ENCODE assay signal across 1 cellular context in the genomic region with DNA sequence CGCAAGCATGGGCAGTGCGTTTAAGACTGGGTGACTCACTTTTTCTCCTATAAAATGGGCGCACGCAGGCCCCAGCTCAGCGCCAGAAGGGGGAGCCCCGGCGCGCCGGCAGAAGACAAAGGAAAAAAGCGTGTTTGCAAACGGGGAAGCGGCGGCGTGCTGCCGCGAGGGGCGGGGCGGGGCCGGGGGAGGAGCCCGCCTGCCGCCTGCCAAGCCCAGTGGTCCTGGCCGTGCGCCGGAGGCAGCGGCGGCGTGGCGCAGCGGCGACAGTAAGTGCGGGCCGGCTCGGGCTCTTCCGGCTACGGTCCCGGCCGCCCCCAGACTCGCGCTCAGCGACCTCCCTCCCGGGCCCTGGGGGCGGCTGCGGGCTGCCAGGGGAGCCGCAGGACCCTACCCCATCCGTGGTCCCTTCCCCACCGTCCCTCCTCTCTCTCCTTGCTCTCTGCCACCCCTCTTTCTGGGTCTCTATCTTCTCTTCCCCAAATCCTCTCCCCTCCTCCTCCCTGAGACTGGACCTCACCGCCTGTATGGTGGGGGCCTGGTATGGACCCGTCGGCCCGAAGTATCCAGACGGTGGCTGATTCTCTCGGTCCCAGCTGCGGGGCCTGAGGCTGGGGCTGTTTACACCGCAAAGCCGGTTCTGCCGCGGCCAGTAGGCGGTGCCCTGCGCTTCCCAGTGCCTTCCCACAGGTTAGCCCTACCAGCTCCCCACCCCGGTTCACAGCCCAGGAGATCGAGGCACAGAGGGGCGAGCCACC.
A peak's percentile ranks its signal among the peaks of the same experiment; 100 is the strongest.
TF ChIP-seq lines count a peak whose summit lies in the region.

A gene (plus strand): TSS at position 218 of the 758 bp plus-strand sequence. CDS start 51 bp downstream, at position 269.

TF ChIP-seq in GM12878, 131 proteins besides CTCF, POLR2A, EP300 and RAD21 (continued from another document):
- TF ChIP-seq, protein P1, sequence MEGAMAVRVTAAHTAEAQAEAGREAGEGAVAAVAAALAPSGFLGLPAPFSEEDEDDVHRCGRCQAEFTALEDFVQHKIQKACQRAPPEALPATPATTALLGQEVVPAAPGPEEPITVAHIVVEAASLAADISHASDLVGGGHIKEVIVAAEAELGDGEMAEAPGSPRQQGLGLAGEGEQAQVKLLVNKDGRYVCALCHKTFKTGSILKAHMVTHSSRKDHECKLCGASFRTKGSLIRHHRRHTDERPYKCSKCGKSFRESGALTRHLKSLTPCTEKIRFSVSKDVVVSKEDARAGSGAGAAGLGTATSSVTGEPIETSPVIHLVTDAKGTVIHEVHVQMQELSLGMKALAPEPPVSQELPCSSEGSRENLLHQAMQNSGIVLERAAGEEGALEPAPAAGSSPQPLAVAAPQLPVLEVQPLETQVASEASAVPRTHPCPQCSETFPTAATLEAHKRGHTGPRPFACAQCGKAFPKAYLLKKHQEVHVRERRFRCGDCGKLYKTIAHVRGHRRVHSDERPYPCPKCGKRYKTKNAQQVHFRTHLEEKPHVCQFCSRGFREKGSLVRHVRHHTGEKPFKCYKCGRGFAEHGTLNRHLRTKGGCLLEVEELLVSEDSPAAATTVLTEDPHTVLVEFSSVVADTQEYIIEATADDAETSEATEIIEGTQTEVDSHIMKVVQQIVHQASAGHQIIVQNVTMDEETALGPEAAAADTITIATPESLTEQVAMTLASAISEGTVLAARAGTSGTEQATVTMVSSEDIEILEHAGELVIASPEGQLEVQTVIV (IDR thresholded peaks at IDR 0.05; ENCODE audit: borderline replicate concordance, partially characterized antibody) = peak; percentile 16
- no peak for TF ChIP-seq HCFC1 (IDR thresholded peaks at IDR 0.05; ENCODE audit: low read length)
- TF ChIP-seq CBFB (IDR thresholded peaks at IDR 0.05; ENCODE audit: low read depth) = 0 out of 2 replicates have a peak, but pooled peaks have one; percentile 60
- no peak for TF ChIP-seq ZNF622 (IDR thresholded peaks at IDR 0.05)
- no peak for TF ChIP-seq MTA2 (IDR thresholded peaks at IDR 0.05; ENCODE audit: low read depth)
- 0 out of 2 replicates have a peak, but pooled peaks have one; percentile 48 for TF ChIP-seq TARDBP (IDR thresholded peaks at IDR 0.05; ENCODE audit: borderline replicate concordance)
- TF ChIP-seq PML (IDR thresholded peaks at IDR 0.05; ENCODE audit: low read length) = no peak
- peak; percentile 61; the same call in 1 of the 2 replicates for TF ChIP-seq YY1 (IDR thresholded peaks at IDR 0.05; ENCODE audit: low read depth, low read length)
- TF ChIP-seq MXI1 (IDR thresholded peaks at IDR 0.05; ENCODE audit: low read depth, low read length) = peak; percentile 56
- no peak for TF ChIP-seq SREBF2 (IDR thresholded peaks at IDR 0.05; ENCODE audit: low read length)
- TF ChIP-seq, protein P2, sequence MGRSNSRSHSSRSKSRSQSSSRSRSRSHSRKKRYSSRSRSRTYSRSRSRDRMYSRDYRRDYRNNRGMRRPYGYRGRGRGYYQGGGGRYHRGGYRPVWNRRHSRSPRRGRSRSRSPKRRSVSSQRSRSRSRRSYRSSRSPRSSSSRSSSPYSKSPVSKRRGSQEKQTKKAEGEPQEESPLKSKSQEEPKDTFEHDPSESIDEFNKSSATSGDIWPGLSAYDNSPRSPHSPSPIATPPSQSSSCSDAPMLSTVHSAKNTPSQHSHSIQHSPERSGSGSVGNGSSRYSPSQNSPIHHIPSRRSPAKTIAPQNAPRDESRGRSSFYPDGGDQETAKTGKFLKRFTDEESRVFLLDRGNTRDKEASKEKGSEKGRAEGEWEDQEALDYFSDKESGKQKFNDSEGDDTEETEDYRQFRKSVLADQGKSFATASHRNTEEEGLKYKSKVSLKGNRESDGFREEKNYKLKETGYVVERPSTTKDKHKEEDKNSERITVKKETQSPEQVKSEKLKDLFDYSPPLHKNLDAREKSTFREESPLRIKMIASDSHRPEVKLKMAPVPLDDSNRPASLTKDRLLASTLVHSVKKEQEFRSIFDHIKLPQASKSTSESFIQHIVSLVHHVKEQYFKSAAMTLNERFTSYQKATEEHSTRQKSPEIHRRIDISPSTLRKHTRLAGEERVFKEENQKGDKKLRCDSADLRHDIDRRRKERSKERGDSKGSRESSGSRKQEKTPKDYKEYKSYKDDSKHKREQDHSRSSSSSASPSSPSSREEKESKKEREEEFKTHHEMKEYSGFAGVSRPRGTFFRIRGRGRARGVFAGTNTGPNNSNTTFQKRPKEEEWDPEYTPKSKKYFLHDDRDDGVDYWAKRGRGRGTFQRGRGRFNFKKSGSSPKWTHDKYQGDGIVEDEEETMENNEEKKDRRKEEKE (IDR thresholded peaks at IDR 0.05) = no peak
- TF ChIP-seq WRNIP1 (IDR thresholded peaks at IDR 0.05; ENCODE audit: borderline replicate concordance, low read depth, low read length) = 0 out of 2 replicates have a peak, but pooled peaks have one; percentile 27
- no peak for TF ChIP-seq SPI1 (IDR thresholded peaks at IDR 0.05; ENCODE audit: borderline replicate concordance, insufficient read depth, low read depth, low read length)
- no peak for TF ChIP-seq FOXM1 (IDR thresholded peaks at IDR 0.05; ENCODE audit: low read depth, low read length)
- TF ChIP-seq PAX8 (IDR thresholded peaks at IDR 0.05) = no peak
- TF ChIP-seq CHD4 (IDR thresholded peaks at IDR 0.05) = peak; percentile 20; the same call in 1 of the 2 replicates
- TF ChIP-seq EED (IDR thresholded peaks at IDR 0.05; ENCODE audit: low read depth) = no peak
- no peak for TF ChIP-seq SUZ12 (IDR thresholded peaks at IDR 0.05; ENCODE audit: unreplicated experiment)
- TF ChIP-seq FOXK2 (IDR thresholded peaks at IDR 0.05) = peak; percentile 71
- no peak for TF ChIP-seq TAF1 (IDR thresholded peaks at IDR 0.05; ENCODE audit: borderline replicate concordance, low read depth, low read length)
- TF ChIP-seq, protein P3, sequence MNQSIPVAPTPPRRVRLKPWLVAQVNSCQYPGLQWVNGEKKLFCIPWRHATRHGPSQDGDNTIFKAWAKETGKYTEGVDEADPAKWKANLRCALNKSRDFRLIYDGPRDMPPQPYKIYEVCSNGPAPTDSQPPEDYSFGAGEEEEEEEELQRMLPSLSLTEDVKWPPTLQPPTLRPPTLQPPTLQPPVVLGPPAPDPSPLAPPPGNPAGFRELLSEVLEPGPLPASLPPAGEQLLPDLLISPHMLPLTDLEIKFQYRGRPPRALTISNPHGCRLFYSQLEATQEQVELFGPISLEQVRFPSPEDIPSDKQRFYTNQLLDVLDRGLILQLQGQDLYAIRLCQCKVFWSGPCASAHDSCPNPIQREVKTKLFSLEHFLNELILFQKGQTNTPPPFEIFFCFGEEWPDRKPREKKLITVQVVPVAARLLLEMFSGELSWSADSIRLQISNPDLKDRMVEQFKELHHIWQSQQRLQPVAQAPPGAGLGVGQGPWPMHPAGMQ (IDR thresholded peaks at IDR 0.05; ENCODE audit: borderline replicate concordance) = 0 out of 2 replicates have a peak, but pooled peaks have one; percentile 12
- TF ChIP-seq HDAC2 (IDR thresholded peaks at IDR 0.05) = no peak
- TF ChIP-seq DPF2 (IDR thresholded peaks at IDR 0.05) = peak; percentile 47; the same call in 1 of the 2 replicates
- peak; percentile 39 to 42; a peak in 3 of 4 replicates for TF ChIP-seq IKZF2 (IDR thresholded peaks at IDR 0.05)
- TF ChIP-seq JUNB (IDR thresholded peaks at IDR 0.05) = no peak
- TF ChIP-seq, protein P4, sequence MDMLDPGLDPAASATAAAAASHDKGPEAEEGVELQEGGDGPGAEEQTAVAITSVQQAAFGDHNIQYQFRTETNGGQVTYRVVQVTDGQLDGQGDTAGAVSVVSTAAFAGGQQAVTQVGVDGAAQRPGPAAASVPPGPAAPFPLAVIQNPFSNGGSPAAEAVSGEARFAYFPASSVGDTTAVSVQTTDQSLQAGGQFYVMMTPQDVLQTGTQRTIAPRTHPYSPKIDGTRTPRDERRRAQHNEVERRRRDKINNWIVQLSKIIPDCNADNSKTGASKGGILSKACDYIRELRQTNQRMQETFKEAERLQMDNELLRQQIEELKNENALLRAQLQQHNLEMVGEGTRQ (IDR thresholded peaks at IDR 0.05; ENCODE audit: borderline replicate concordance, low read depth, low read length) = no peak
- TF ChIP-seq KAT2A (conservative IDR thresholded peaks at IDR 0.05; ENCODE audit: control insufficient read depth, low read depth, low read length) = no peak
- TF ChIP-seq CREM (IDR thresholded peaks at IDR 0.05; ENCODE audit: low read depth) = no peak
- TF ChIP-seq RUNX3 (IDR thresholded peaks at IDR 0.05; ENCODE audit: low read length) = peak; percentile 87
- TF ChIP-seq, protein P5, sequence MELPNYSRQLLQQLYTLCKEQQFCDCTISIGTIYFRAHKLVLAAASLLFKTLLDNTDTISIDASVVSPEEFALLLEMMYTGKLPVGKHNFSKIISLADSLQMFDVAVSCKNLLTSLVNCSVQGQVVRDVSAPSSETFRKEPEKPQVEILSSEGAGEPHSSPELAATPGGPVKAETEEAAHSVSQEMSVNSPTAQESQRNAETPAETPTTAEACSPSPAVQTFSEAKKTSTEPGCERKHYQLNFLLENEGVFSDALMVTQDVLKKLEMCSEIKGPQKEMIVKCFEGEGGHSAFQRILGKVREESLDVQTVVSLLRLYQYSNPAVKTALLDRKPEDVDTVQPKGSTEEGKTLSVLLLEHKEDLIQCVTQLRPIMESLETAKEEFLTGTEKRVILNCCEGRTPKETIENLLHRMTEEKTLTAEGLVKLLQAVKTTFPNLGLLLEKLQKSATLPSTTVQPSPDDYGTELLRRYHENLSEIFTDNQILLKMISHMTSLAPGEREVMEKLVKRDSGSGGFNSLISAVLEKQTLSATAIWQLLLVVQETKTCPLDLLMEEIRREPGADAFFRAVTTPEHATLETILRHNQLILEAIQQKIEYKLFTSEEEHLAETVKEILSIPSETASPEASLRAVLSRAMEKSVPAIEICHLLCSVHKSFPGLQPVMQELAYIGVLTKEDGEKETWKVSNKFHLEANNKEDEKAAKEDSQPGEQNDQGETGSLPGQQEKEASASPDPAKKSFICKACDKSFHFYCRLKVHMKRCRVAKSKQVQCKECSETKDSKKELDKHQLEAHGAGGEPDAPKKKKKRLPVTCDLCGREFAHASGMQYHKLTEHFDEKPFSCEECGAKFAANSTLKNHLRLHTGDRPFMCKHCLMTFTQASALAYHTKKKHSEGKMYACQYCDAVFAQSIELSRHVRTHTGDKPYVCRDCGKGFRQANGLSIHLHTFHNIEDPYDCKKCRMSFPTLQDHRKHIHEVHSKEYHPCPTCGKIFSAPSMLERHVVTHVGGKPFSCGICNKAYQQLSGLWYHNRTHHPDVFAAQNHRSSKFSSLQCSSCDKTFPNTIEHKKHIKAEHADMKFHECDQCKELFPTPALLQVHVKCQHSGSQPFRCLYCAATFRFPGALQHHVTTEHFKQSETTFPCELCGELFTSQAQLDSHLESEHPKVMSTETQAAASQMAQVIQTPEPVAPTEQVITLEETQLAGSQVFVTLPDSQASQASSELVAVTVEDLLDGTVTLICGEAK (IDR thresholded peaks at IDR 0.05; ENCODE audit: borderline replicate concordance) = no peak
- no peak for TF ChIP-seq CBX5 (IDR thresholded peaks at IDR 0.05; ENCODE audit: low read depth)
- TF ChIP-seq BMI1 (IDR thresholded peaks at IDR 0.05; ENCODE audit: borderline replicate concordance) = no peak
- TF ChIP-seq HDGF (IDR thresholded peaks at IDR 0.05) = peak; percentile 33; the same call in 1 of the 2 replicates
- TF ChIP-seq, protein P6, sequence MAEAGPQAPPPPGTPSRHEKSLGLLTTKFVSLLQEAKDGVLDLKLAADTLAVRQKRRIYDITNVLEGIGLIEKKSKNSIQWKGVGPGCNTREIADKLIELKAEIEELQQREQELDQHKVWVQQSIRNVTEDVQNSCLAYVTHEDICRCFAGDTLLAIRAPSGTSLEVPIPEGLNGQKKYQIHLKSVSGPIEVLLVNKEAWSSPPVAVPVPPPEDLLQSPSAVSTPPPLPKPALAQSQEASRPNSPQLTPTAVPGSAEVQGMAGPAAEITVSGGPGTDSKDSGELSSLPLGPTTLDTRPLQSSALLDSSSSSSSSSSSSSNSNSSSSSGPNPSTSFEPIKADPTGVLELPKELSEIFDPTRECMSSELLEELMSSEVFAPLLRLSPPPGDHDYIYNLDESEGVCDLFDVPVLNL (IDR thresholded peaks at IDR 0.05; ENCODE audit: low read depth, low read length) = no peak
- TF ChIP-seq SMARCA5 (IDR thresholded peaks at IDR 0.05) = peak; percentile 99
- 0 out of 2 replicates have a peak, but pooled peaks have one; percentile 17 for TF ChIP-seq STAT1 (conservative IDR thresholded peaks at IDR 0.05)
- TF ChIP-seq IKZF1 (conservative IDR thresholded peaks at IDR 0.05) = peak; percentile 63; the same call in 1 of the 2 replicates
- TF ChIP-seq JUND (IDR thresholded peaks at IDR 0.05; ENCODE audit: low read depth, low read length) = no peak
- TF ChIP-seq EGR1 (IDR thresholded peaks at IDR 0.05; ENCODE audit: borderline replicate concordance in 1 of 2, low read depth in 2 of 2, low read length in 2 of 2) = no peak
- TF ChIP-seq ZNF217 (IDR thresholded peaks at IDR 0.05) = peak; percentile 98
- no peak for TF ChIP-seq ESRRA (IDR thresholded peaks at IDR 0.05; ENCODE audit: low read length)
- TF ChIP-seq RCOR1 (conservative IDR thresholded peaks at IDR 0.05; ENCODE audit: low read depth, low read length) = 0 out of 2 replicates have a peak, but pooled peaks have one; percentile 45
